ENCODE assay signal across 22 cellular contexts in genomic region chr11:31932879-31933278, GRCh38.
"Had no signal": no experiment of that assay in that cellular context is flagged by ENCODE, and none has a peak within 500 bp of the region (broad histone marks: within the 10 kb centered on the region; RNA-seq: fewer than 3 reads in every experiment).

No MANE protein-coding gene starts in this region.

- H3K27ac Mint-ChIP-seq: activated CD8-positive, alpha-beta T cell treated with anti-CD3 and anti-CD28 coated beads for 36 hours; activated naive CD4-positive, alpha-beta T cell treated with anti-CD3 and anti-CD28 coated beads, Interleukin-2, amount 10 ng/mL, durations not matched to agents 7 days and 5 days; activated naive CD8-positive, alpha-beta T cell treated with anti-CD3 and anti-CD28 coated beads for 36 hours; activated T-cell treated with anti-CD3 and anti-CD28 coated beads, Interleukin-2, amount 50 U/mL, for 72 hours; activated T-helper 2 cell treated with anti-CD3 and anti-CD28 coated beads, Interferon-gamma antibody, Interleukin-2, Interleukin-4, amounts not matched to agents 10 μg/mL and 5 μg/mL and 100 μg/mL, durations not matched to agents 14 hours and 24 hours and 36 hours had no signal

- H3K9me3 ChIP-seq: SK-N-SH had no signal

- H3K27ac ChIP-seq: brain microvascular endothelial cell, VCaP had no signal

- H3K27me3 ChIP-seq: brain microvascular endothelial cell had no signal

- H3K4me1 Mint-ChIP-seq: activated naive CD4-positive, alpha-beta T cell treated with anti-CD3 and anti-CD28 coated beads, Interleukin-2, amount 10 ng/mL, durations not matched to agents 7 days and 5 days; activated naive CD8-positive, alpha-beta T cell treated with anti-CD3 and anti-CD28 coated beads for 36 hours had no signal

- H3K36me3 Mint-ChIP-seq: activated naive CD4-positive, alpha-beta T cell treated with anti-CD3 and anti-CD28 coated beads, Interleukin-2, amount 10 ng/mL, durations not matched to agents 7 days and 5 days; activated naive CD8-positive, alpha-beta T cell treated with anti-CD3 and anti-CD28 coated beads for 36 hours had no signal

- ATAC-seq: activated CD8-positive, alpha-beta T cell treated with anti-CD3 and anti-CD28 coated beads for 36 hours; activated T-cell treated with anti-CD3 and anti-CD28 coated beads, Interleukin-2, amount 50 U/mL, for 72 hours; K562 had no signal

- H3K4me3 ChIP-seq: K562 had no signal

- H3K4me3 Mint-ChIP-seq: activated CD8-positive, alpha-beta T cell treated with anti-CD3 and anti-CD28 coated beads for 36 hours; activated naive CD4-positive, alpha-beta T cell treated with anti-CD3 and anti-CD28 coated beads, Interleukin-2, amount 10 ng/mL, durations not matched to agents 7 days and 5 days; activated naive CD8-positive, alpha-beta T cell treated with anti-CD3 and anti-CD28 coated beads for 36 hours; activated T-cell treated with anti-CD3 and anti-CD28 coated beads, Interleukin-2, amount 50 U/mL, for 72 hours had no signal

- H3K36me3 ChIP-seq: brain microvascular endothelial cell had no signal

- DNase-seq: activated CD4-positive, alpha-beta T cell treated with anti-CD3 and anti-CD28 coated beads for 4 hours; activated CD8-positive, alpha-beta memory T cell treated with anti-CD3 and anti-CD28 coated beads, Interleukin-2, amount 50 U/mL, for 4 hours; activated CD8-positive, alpha-beta T cell treated with anti-CD3 and anti-CD28 coated beads for 36 hours; activated gamma-delta T cell treated with Interleukin-2 at 50 U/mL for 16 hours; activated naive CD4-positive, alpha-beta T cell treated with anti-CD3 and anti-CD28 coated beads, Interleukin-2, amount 10 ng/mL, durations not matched to agents 7 days and 5 days; activated naive CD8-positive, alpha-beta T cell treated with anti-CD3 and anti-CD28 coated beads for 36 hours; activated T-cell treated with anti-CD3 and anti-CD28 coated beads, Interleukin-2, amount 50 U/mL, for 72 hours; brain microvascular endothelial cell; caudate nucleus; Karpas-422; NCI-H1105 treated with DMSO at 0.1 percent for 48 hours; NCI-H1436 treated with DMSO at 0.1 percent for 48 hours; NCI-H187; NCI-H2171; NCI-H2227 treated with DMSO at 0.1 percent for 48 hours; NCI-H526; NCI-H774; SK-N-SH; T-helper 1 cell had no signal

- H3K9me3 Mint-ChIP-seq: activated CD8-positive, alpha-beta T cell treated with anti-CD3 and anti-CD28 coated beads for 36 hours; activated naive CD4-positive, alpha-beta T cell treated with anti-CD3 and anti-CD28 coated beads, Interleukin-2, amount 10 ng/mL, durations not matched to agents 7 days and 5 days; activated naive CD8-positive, alpha-beta T cell treated with anti-CD3 and anti-CD28 coated beads for 36 hours; activated T-cell treated with anti-CD3 and anti-CD28 coated beads, Interleukin-2, amount 50 U/mL, for 72 hours; activated T-helper 2 cell treated with anti-CD3 and anti-CD28 coated beads, Interferon-gamma antibody, Interleukin-2, Interleukin-4, amounts not matched to agents 10 μg/mL and 5 μg/mL and 100 μg/mL, durations not matched to agents 14 hours and 24 hours and 36 hours had no signal

- H3K9ac ChIP-seq: SK-N-SH had no signal

- H3K4me2 ChIP-seq: SK-N-SH had no signal
